In the genomic region with DNA sequence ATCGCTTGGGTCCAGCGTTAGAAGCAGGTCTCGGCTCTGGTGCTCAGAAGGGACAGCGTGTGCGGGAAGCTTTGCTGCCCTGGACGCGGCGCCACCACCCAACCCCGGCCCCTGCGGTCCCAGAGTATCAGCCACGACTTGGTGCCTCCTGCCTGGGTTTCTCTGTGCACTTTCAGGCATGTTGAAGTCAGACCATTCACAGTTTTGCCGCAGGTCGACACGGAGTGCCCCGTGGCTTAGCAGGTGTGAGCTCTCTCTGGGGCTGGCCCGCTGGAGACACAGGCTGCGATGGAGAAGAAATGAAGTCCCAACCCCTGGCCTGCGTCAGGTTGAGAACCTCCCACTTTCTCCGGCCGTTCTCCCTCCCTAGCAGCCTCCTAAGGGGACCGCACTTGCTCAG, we compare ENCODE assay signal across 16 cellular contexts.
"Had no signal": no experiment of that assay in that cellular context is flagged by ENCODE, and none has a peak within 500 bp of the region (broad histone marks: within the 10 kb centered on the region; RNA-seq: fewer than 3 reads in every experiment).

No MANE protein-coding gene starts in this region.

- H3K36me3 Mint-ChIP-seq: naive thymus-derived CD4-positive, alpha-beta T cell had no signal

- H3K9me3 ChIP-seq: neutrophil, thoracic aorta had no signal

- H3K4me3 Mint-ChIP-seq: activated CD4-positive, alpha-beta T cell treated with anti-CD3 and anti-CD28 coated beads, Interleukin-2, amount 10 ng/mL, durations not matched to agents 7 days and 5 days; naive thymus-derived CD4-positive, alpha-beta T cell; T-helper 2 cell treated with Interferon-gamma antibody and Interleukin-4, amounts not matched to agents 5 μg/mL and 100 μg/mL, for 36 hours had no signal

- H3K4me1 Mint-ChIP-seq: activated CD4-positive, alpha-beta T cell treated with anti-CD3 and anti-CD28 coated beads, Interleukin-2, amount 10 ng/mL, durations not matched to agents 7 days and 5 days; naive thymus-derived CD4-positive, alpha-beta T cell had no signal

- H3K4me3 ChIP-seq: smooth muscle cell, thoracic aorta, uterus had no signal

- DNase-seq: activated CD4-positive, alpha-beta T cell treated with anti-CD3 and anti-CD28 coated beads, Interleukin-2, amount 10 ng/mL, durations not matched to agents 7 days and 5 days; activated T-cell treated with anti-CD3 and anti-CD28 coated beads, Interleukin-2, amount 50 U/mL, for 48 hours; anterior cingulate cortex; brain microvascular endothelial cell; dermis blood vessel endothelial cell; left cardiac atrium; mammary epithelial cell; naive thymus-derived CD4-positive, alpha-beta T cell; right cardiac atrium; uterus had no signal

- H3K27ac ChIP-seq: brain microvascular endothelial cell, epithelial cell of prostate, neutrophil, thoracic aorta, uterus had no signal

- H3K27me3 ChIP-seq: brain microvascular endothelial cell, neutrophil, uterus had no signal

- ATAC-seq: left cardiac atrium; naive thymus-derived CD4-positive, alpha-beta T cell; right cardiac atrium had no signal

- H3K36me3 ChIP-seq: brain microvascular endothelial cell, neutrophil, thoracic aorta, uterus had no signal

- H3K27ac Mint-ChIP-seq: activated CD4-positive, alpha-beta T cell treated with anti-CD3 and anti-CD28 coated beads, Interleukin-2, amount 10 ng/mL, durations not matched to agents 7 days and 5 days; naive thymus-derived CD4-positive, alpha-beta T cell; progenitor cell of endocrine pancreas; T-helper 2 cell treated with Interferon-gamma antibody and Interleukin-4, amounts not matched to agents 5 μg/mL and 100 μg/mL, for 36 hours had no signal

- H3K27me3 Mint-ChIP-seq: activated CD4-positive, alpha-beta T cell treated with anti-CD3 and anti-CD28 coated beads, Interleukin-2, amount 10 ng/mL, durations not matched to agents 7 days and 5 days had no signal

- H3K9me3 Mint-ChIP-seq: activated CD4-positive, alpha-beta T cell treated with anti-CD3 and anti-CD28 coated beads, Interleukin-2, amount 10 ng/mL, durations not matched to agents 7 days and 5 days; T-helper 2 cell treated with Interferon-gamma antibody and Interleukin-4, amounts not matched to agents 5 μg/mL and 100 μg/mL, for 36 hours had no signal

- H3K4me1 ChIP-seq: uterus had no signal
